22 cellular contexts compared by ENCODE assay signal in the genomic region with DNA sequence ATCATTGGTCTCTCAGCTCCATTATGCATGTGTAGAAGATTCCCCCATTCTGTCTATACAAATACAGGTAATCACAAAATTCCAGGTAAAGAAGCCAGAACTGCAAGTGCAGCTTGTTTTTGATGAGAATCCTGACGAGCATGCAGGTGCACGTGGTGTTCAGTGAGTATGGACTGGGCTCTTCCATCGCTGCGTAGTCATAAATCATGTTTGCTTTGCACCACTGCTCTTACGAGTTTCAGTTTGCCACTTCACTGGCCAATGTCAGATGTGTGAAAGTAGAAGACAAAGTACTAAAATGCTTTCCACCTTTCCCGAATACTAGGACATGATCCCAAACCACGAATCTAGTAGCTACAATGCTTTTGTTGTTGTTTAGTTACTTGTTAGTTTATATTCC.
"Had no signal": no experiment of that assay in that cellular context is flagged by ENCODE, and none has a peak within 500 bp of the region (broad histone marks: within the 10 kb centered on the region; RNA-seq: fewer than 3 reads in every experiment).

No MANE protein-coding gene starts in this region.

- H3K4me1 Mint-ChIP-seq: activated B cell treated with CpG ODN at 0.5 μM for 24 hours; activated CD4-positive, alpha-beta memory T cell treated with anti-CD3 and anti-CD28 coated beads, Interleukin-2, amount 10 ng/mL, durations not matched to agents 7 days and 5 days; activated CD8-positive, alpha-beta memory T cell treated with anti-CD3 and anti-CD28 coated beads, Interleukin-2, amount 10 ng/mL, durations not matched to agents 7 days and 5 days; stimulated activated effector memory CD8-positive, alpha-beta T cell treated with anti-CD3 and anti-CD28 coated beads, Interleukin-12 subunit alpha, Interleukin-12 subunit beta, amount 100 ng/mL, for 72 hours had no signal

- H3K4me3 Mint-ChIP-seq: activated B cell treated with CpG ODN at 0.5 μM for 24 hours; activated CD4-positive, alpha-beta memory T cell treated with anti-CD3 and anti-CD28 coated beads, Interleukin-2, amount 10 ng/mL, durations not matched to agents 7 days and 5 days; activated CD8-positive, alpha-beta memory T cell treated with anti-CD3 and anti-CD28 coated beads, Interleukin-2, amount 10 ng/mL, durations not matched to agents 7 days and 5 days; activated naive CD8-positive, alpha-beta T cell; nephron; stimulated activated effector memory CD8-positive, alpha-beta T cell treated with anti-CD3 and anti-CD28 coated beads, Interleukin-12 subunit alpha, Interleukin-12 subunit beta, amount 100 ng/mL, for 72 hours had no signal

- H3K27me3 ChIP-seq: left lung, sigmoid colon, stomach, testis, upper lobe of left lung had no signal

- H3K4me1 ChIP-seq: left lung, parathyroid adenoma, sigmoid colon, stomach, testis, upper lobe of left lung had no signal

- H3K4me3 ChIP-seq: left lung, sigmoid colon, stomach, testis, upper lobe of left lung had no signal

- H3K27ac Mint-ChIP-seq: activated B cell treated with CpG ODN at 0.5 μM for 24 hours; activated CD4-positive, alpha-beta memory T cell treated with anti-CD3 and anti-CD28 coated beads, Interleukin-2, amount 10 ng/mL, durations not matched to agents 7 days and 5 days; activated CD8-positive, alpha-beta memory T cell treated with anti-CD3 and anti-CD28 coated beads, Interleukin-2, amount 10 ng/mL, durations not matched to agents 7 days and 5 days; activated naive CD8-positive, alpha-beta T cell; stimulated activated effector memory CD8-positive, alpha-beta T cell treated with anti-CD3 and anti-CD28 coated beads, Interleukin-12 subunit alpha, Interleukin-12 subunit beta, amount 100 ng/mL, for 72 hours had no signal

- DNase-seq: activated B cell treated with CpG ODN at 0.5 μM for 24 hours; activated CD4-positive, alpha-beta memory T cell treated with anti-CD3 and anti-CD28 coated beads, Interleukin-2, amount 10 ng/mL, durations not matched to agents 7 days and 5 days; activated CD4-positive, alpha-beta T cell treated with anti-CD3 and anti-CD28 coated beads for 48 hours; activated CD8-positive, alpha-beta memory T cell treated with anti-CD3 and anti-CD28 coated beads, Interleukin-2, amount 10 ng/mL, durations not matched to agents 7 days and 5 days; amniotic stem cell; dermis blood vessel endothelial cell; effector memory CD4-positive, alpha-beta T cell; hippocampal formation; islet precursor cell; left lung; mammary epithelial cell; midbrain; sigmoid colon; stimulated activated CD4-positive, alpha-beta T cell treated with anti-CD3 and anti-CD28 coated beads, Interleukin-4, amount 100 ng/mL, for 24 hours; stomach; T-helper 9 cell; testis; upper lobe of left lung had no signal

- H3K9me3 Mint-ChIP-seq: nephron had no signal

- H3K9me3 ChIP-seq: left lung, sigmoid colon, stomach, testis, upper lobe of left lung had no signal

- H3K27me3 Mint-ChIP-seq: activated B cell treated with CpG ODN at 0.5 μM for 24 hours; activated CD4-positive, alpha-beta memory T cell treated with anti-CD3 and anti-CD28 coated beads, Interleukin-2, amount 10 ng/mL, durations not matched to agents 7 days and 5 days; activated CD8-positive, alpha-beta memory T cell treated with anti-CD3 and anti-CD28 coated beads, Interleukin-2, amount 10 ng/mL, durations not matched to agents 7 days and 5 days; activated naive CD8-positive, alpha-beta T cell had no signal

- H3K36me3 Mint-ChIP-seq: activated CD8-positive, alpha-beta memory T cell treated with anti-CD3 and anti-CD28 coated beads, Interleukin-2, amount 10 ng/mL, durations not matched to agents 7 days and 5 days; activated naive CD8-positive, alpha-beta T cell; stimulated activated effector memory CD8-positive, alpha-beta T cell treated with anti-CD3 and anti-CD28 coated beads, Interleukin-12 subunit alpha, Interleukin-12 subunit beta, amount 100 ng/mL, for 72 hours had no signal

- H3K36me3 ChIP-seq: left lung, sigmoid colon, stomach, upper lobe of left lung had no signal
